ENCODE assay signal across 14 cellular contexts in genomic region chr21:25722631-25723030, GRCh38.
"Had no signal": no experiment of that assay in that cellular context is flagged by ENCODE, and none has a peak within 500 bp of the region (broad histone marks: within the 10 kb centered on the region; RNA-seq: fewer than 3 reads in every experiment).

No MANE protein-coding gene starts in this region.

- H3K4me3 Mint-ChIP-seq: activated naive CD8-positive, alpha-beta T cell treated with anti-CD3 and anti-CD28 coated beads for 36 hours; natural killer cell treated with Interleukin-12 subunit alpha and Interleukin-12 subunit beta and Interleukin-15 and Interleukin-18, amount 100 ng/mL, for 72 hours; stimulated activated naive B cell treated with anti-CD40 and anti-IgM and Interleukin-4, amounts not matched to agents 10 μg/mL and 1 μg/mL and 100 μg/mL, for 72 hours had no signal

- ATAC-seq: gastrocnemius medialis; natural killer cell treated with Interleukin-12 subunit alpha and Interleukin-12 subunit beta and Interleukin-15 and Interleukin-18, amount 100 ng/mL, for 72 hours; stimulated activated naive B cell treated with anti-CD40 and anti-IgM and Interleukin-4, amounts not matched to agents 10 μg/mL and 1 μg/mL and 100 μg/mL, for 72 hours had no signal

- H3K27ac Mint-ChIP-seq: activated naive CD8-positive, alpha-beta T cell treated with anti-CD3 and anti-CD28 coated beads for 36 hours; natural killer cell treated with Interleukin-12 subunit alpha and Interleukin-12 subunit beta and Interleukin-15 and Interleukin-18, amount 100 ng/mL, for 72 hours; stimulated activated naive B cell treated with anti-CD40 and anti-IgM and Interleukin-4, amounts not matched to agents 10 μg/mL and 1 μg/mL and 100 μg/mL, for 72 hours had no signal

- H3K4me1 Mint-ChIP-seq: stimulated activated naive B cell treated with anti-CD40 and anti-IgM and Interleukin-4, amounts not matched to agents 10 μg/mL and 1 μg/mL and 100 μg/mL, for 72 hours had no signal

- H3K9me3 Mint-ChIP-seq: activated naive CD8-positive, alpha-beta T cell treated with anti-CD3 and anti-CD28 coated beads for 36 hours; natural killer cell treated with Interleukin-12 subunit alpha and Interleukin-12 subunit beta and Interleukin-15 and Interleukin-18, amount 100 ng/mL, for 72 hours; stimulated activated naive B cell treated with anti-CD40 and anti-IgM and Interleukin-4, amounts not matched to agents 10 μg/mL and 1 μg/mL and 100 μg/mL, for 72 hours had no signal

- DNase-seq: activated gamma-delta T cell treated with Interleukin-2 at 50 U/mL for 16 hours; activated naive CD8-positive, alpha-beta T cell treated with anti-CD3 and anti-CD28 coated beads for 36 hours; activated T-cell treated with anti-CD3 and anti-CD28 coated beads, Interleukin-2, amount 50 U/mL, for 48 hours; anterior cingulate cortex; gastrocnemius medialis; kidney; left ventricle myocardium superior; mesenchymal stem cell; sigmoid colon; stimulated activated CD4-positive, alpha-beta T cell treated with anti-CD3 and anti-CD28 coated beads, Interleukin-2, amount 100 ng/mL, for 24 hours; stimulated activated naive B cell treated with anti-CD40 and anti-IgM and Interleukin-4, amounts not matched to agents 10 μg/mL and 1 μg/mL and 100 μg/mL, for 72 hours; substantia nigra; transverse colon had no signal

- H3K27me3 Mint-ChIP-seq: activated naive CD8-positive, alpha-beta T cell treated with anti-CD3 and anti-CD28 coated beads for 36 hours; natural killer cell treated with Interleukin-12 subunit alpha and Interleukin-12 subunit beta and Interleukin-15 and Interleukin-18, amount 100 ng/mL, for 72 hours; stimulated activated naive B cell treated with anti-CD40 and anti-IgM and Interleukin-4, amounts not matched to agents 10 μg/mL and 1 μg/mL and 100 μg/mL, for 72 hours had no signal
